In genomic region chr2:159091381-159091780, GRCh38 we compare ENCODE assay signal across 10 cellular contexts.
DNase-seq lines count a peak whose midpoint lies in the region; ATAC-seq and TF ChIP-seq lines count a peak whose summit lies in the region.
"Had no signal": no experiment of that assay in that cellular context is flagged by ENCODE, and none has a peak within 500 bp of the region (broad histone marks: within the 10 kb centered on the region; RNA-seq: fewer than 3 reads in every experiment).

No MANE protein-coding gene starts in this region.

- no peaks in the 10 kb centered on the region for H3K36me3 ChIP-seq in skeletal muscle satellite cell (ENCODE audit: insufficient read depth, low read length)

- H3K4me3 ChIP-seq in fibroblast of the aortic adventitia (ENCODE audit: low read depth, low read length) (no peak overlapping the region), skeletal muscle satellite cell (ENCODE audit: low read length) (peak overlapping the region; percentile 32)

- peaks cover 3% of the 10 kb centered on the region for H3K36me3 Mint-ChIP-seq in T-cell

- H3K9me3 Mint-ChIP-seq in T-cell = peaks cover 1 to 7% (median 6%) of the 10 kb centered on the region in 3 donors

- ATAC-seq in T-cell (replicated peaks in 1 of 4) = no peak
- ATAC-seq in GM19324 (IDR thresholded peaks at IDR 0.05; ENCODE audit: low FRiP score, unreplicated experiment) = no peak

- peak overlapping the region; percentile 75 to 82 for H3K27ac Mint-ChIP-seq in T-cell

- H3K27me3 ChIP-seq in skeletal muscle satellite cell (ENCODE audit: control insufficient read depth, insufficient read depth, low read length) = no peaks in the 10 kb centered on the region

- peak; percentile 62 for DNase-seq in GM03348 (ENCODE audit: low spot score)
- DNase-seq in T-cell = no peak
- DNase-seq in fibroblast of the aortic adventitia (ENCODE audit: low read depth) = peak; percentile 83
- DNase-seq in DMS 273 treated with DMSO at 0.1 percent for 48 hours (lab: John Stamatoyannopoulos, UW) = no peak
- no peak for DNase-seq in NCI-H2227 treated with DMSO at 0.1 percent for 48 hours (lab: John Stamatoyannopoulos, UW)
- no peak for DNase-seq in NCI-H69 (lab: John Stamatoyannopoulos, UW)
- DNase-seq: NCI-H345; stimulated activated CD4-positive, alpha-beta T cell treated with anti-CD3 and anti-CD28 coated beads, Interleukin-1b, Interleukin-23, amount 100 ng/mL, for 48 hours had no signal

- H3K27me3 Mint-ChIP-seq in T-cell = no peaks in the 10 kb centered on the region

- TF ChIP-seq CTCF in fibroblast of the aortic adventitia (IDR thresholded peaks at IDR 0.05; ENCODE audit: insufficient read depth, low read length) = no peak

- H3K4me3 Mint-ChIP-seq in T-cell = peak overlapping the region in 2 of 3 donors; percentile 9 to 56

- H3K4me2 ChIP-seq in skeletal muscle satellite cell (ENCODE audit: low read length) = peak overlapping the region; percentile 68

- CTCF ChIA-PET in T-cell (lab: Charles Lee) = interaction anchor here in 1 of 2 donors (2.1 kb wide), 1 partner anchor 27 kb away, joined by 10 read pairs; no protein-coding TSS in a partner anchor

- H3K4me1 ChIP-seq in skeletal muscle satellite cell (ENCODE audit: control insufficient read depth, insufficient read depth, low read length) = peaks cover 62% of the 10 kb centered on the region

- H3K4me1 Mint-ChIP-seq in T-cell = peaks cover 50 to 70% (median 65%) of the 10 kb centered on the region in 3 donors

- peaks cover 2% of the 10 kb centered on the region for H3K9me3 ChIP-seq in skeletal muscle satellite cell (replicated peaks; ENCODE audit: low read length)

- POLR2A ChIA-PET in T-cell (lab: Charles Lee) = no interaction called here

- peak overlapping the region; percentile 55 for H3K9ac ChIP-seq in skeletal muscle satellite cell (ENCODE audit: low read depth, low read length)

Comparison
In these comparisons a context has a peak if more than half of its experiments do, and no peak if none do; other contexts are left out.
1. DNase-seq: peak in GM03348 (single experiment) and fibroblast of the aortic adventitia (single experiment); none in T-cell (0 of 34), DMS 273 treated with DMSO at 0.1 percent for 48 hours (single experiment), NCI-H2227 treated with DMSO at 0.1 percent for 48 hours (single experiment) and NCI-H69 (single experiment).